11 cellular contexts compared by ENCODE assay signal in the genomic region with DNA sequence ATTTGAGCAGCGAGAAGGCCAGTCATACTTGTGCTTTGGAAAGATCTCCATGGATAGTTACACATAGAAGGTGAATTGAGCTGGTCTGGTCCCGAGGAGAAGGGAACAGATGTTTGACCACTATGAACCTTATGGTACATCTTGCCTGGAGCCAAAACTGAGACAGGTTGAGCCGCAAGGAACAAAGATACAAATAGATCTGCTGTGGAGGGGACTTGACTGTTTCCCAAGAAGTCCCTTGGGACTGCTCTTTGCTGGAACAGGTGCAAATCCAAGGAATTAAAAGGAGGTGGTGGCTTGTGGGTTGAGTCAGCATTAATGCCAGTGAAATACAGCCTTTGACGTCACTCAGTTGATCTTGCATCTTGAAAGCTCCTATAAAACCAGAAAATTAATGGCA.
"Had no signal": no experiment of that assay in that cellular context is flagged by ENCODE, and none has a peak within 500 bp of the region (broad histone marks: within the 10 kb centered on the region; RNA-seq: fewer than 3 reads in every experiment).

No MANE protein-coding gene starts in this region.

- DNase-seq: activated CD4-positive, alpha-beta T cell treated with anti-CD3 and anti-CD28 coated beads for 36 hours; activated CD8-positive, alpha-beta T cell treated with anti-CD3 and anti-CD28 coated beads, Interleukin-2, amount 10 ng/mL, durations not matched to agents 7 days and 5 days; activated naive CD4-positive, alpha-beta T cell treated with anti-CD3 and anti-CD28 coated beads, Interleukin-2, amount 10 ng/mL, durations not matched to agents 7 days and 5 days; cortex of kidney; effector memory CD4-positive, alpha-beta T cell; kidney; stimulated activated CD4-positive, alpha-beta T cell treated with anti-CD3 and anti-CD28 coated beads, Interleukin-15, amount 100 ng/mL, for 24 hours; stimulated activated CD4-positive, alpha-beta T cell treated with anti-CD3 and anti-CD28 coated beads, Interleukin-4, amount 100 ng/mL, for 24 hours; testis had no signal

- ATAC-seq: activated CD4-positive, alpha-beta T cell treated with anti-CD3 and anti-CD28 coated beads for 36 hours; activated CD8-positive, alpha-beta T cell treated with anti-CD3 and anti-CD28 coated beads, Interleukin-2, amount 10 ng/mL, durations not matched to agents 7 days and 5 days had no signal

- H3K36me3 ChIP-seq: gastroesophageal sphincter had no signal

- H3K27ac ChIP-seq: gastroesophageal sphincter, testis, VCaP had no signal

- H3K27me3 ChIP-seq: testis had no signal

- H3K4me3 ChIP-seq: gastroesophageal sphincter, testis had no signal

- H3K9me3 ChIP-seq: gastroesophageal sphincter, testis had no signal

- H3K4me1 ChIP-seq: testis had no signal
